ENCODE assay signal across 8 cellular contexts in genomic region chr17:67434061-67434525, GRCh38. TPM values are rescaled to one million over a fixed set of nuclear protein-coding genes. Genes with fewer than 3 reads are reported as not detected.
A peak's percentile ranks its signal among the peaks of the same experiment; 100 is the strongest.
DNase-seq lines count a peak whose midpoint lies in the region; ATAC-seq and TF ChIP-seq lines count a peak whose summit lies in the region.

No MANE protein-coding gene starts in this region.

- TF ChIP-seq CTCF in WTC11 (IDR thresholded peaks at IDR 0.05) (no peak), sigmoid colon (IDR thresholded peaks at IDR 0.05) (no peak)

- H3K27ac Mint-ChIP-seq in WTC11, result peak overlapping the region; percentile 82; the same call in 1 of the 2 replicates

- POLR2A ChIA-PET in WTC11 (lab: Charles Lee), result interaction anchor here (0.6 kb wide), 1 partner anchor 168 kb away, joined by 3 read pairs; no protein-coding TSS in a partner anchor

- H3K4me1 Mint-ChIP-seq in WTC11, result peaks cover 22% of the 10 kb centered on the region

- no peaks in the 10 kb centered on the region for H3K36me3 Mint-ChIP-seq in WTC11

- no peak for ATAC-seq in WTC11
- no peak for ATAC-seq in HG02884 (IDR thresholded peaks at IDR 0.05; ENCODE audit: unreplicated experiment)

- no peak for TF ChIP-seq POLR2A in sigmoid colon (IDR thresholded peaks at IDR 0.05)

- H3K9me3 ChIP-seq in effector memory CD4-positive, alpha-beta T cell (ENCODE audit: control insufficient read depth, low read length), result no peaks in the 10 kb centered on the region
- no peaks in the 10 kb centered on the region for H3K9me3 ChIP-seq in sigmoid colon

- no peaks in the 10 kb centered on the region for H3K27me3 ChIP-seq in effector memory CD4-positive, alpha-beta T cell (replicated peaks; ENCODE audit: control insufficient read depth, insufficient read depth, low read length, poor library complexity, severe bottlenecking)
- no peaks in the 10 kb centered on the region for H3K27me3 ChIP-seq in sigmoid colon

- H3K36me3 ChIP-seq in effector memory CD4-positive, alpha-beta T cell (ENCODE audit: control insufficient read depth, insufficient read depth, low read length), result no peaks in the 10 kb centered on the region
- H3K36me3 ChIP-seq in sigmoid colon, result no peaks in the 10 kb centered on the region

- intact Hi-C loops in sigmoid colon (cut with DNase I), result no loop called here

- H3K4me3 Mint-ChIP-seq in WTC11, result no peak overlapping the region

- CTCF ChIA-PET in WTC11 (lab: Charles Lee), result no interaction called here

- H3K4me1 ChIP-seq in effector memory CD4-positive, alpha-beta T cell (ENCODE audit: control insufficient read depth, insufficient read depth, low read length, poor library complexity, severe bottlenecking), result peaks cover 56% of the 10 kb centered on the region
- H3K4me1 ChIP-seq in sigmoid colon, result peaks cover 0 to 10% (median 9%) of the 10 kb centered on the region in 4 donors

- no peak overlapping the region for H3K4me3 ChIP-seq in effector memory CD4-positive, alpha-beta T cell (ENCODE audit: insufficient read depth, low read depth, low read length, poor library complexity, severe bottlenecking)
- no peak overlapping the region for H3K4me3 ChIP-seq in sigmoid colon

- 54 to 81% methylated on average over 6 of the region's 6 CpGs for WGBS in sigmoid colon, 2 donors

- DNase-seq in ELR (ENCODE audit: low read depth) (peak; percentile 30), WTC11 (ENCODE audit: low spot score) (no peak), sigmoid colon (no peak), NCI-H345 treated with DMSO at 0.1 percent for 48 hours (lab: John Stamatoyannopoulos, UW; ENCODE audit: unreplicated experiment) (no peak), NCI-H2107 treated with DMSO at 0.1 percent for 48 hours (lab: John Stamatoyannopoulos, UW; ENCODE audit: unreplicated experiment) (no peak), NCI-H2227 treated with DMSO at 0.1 percent for 48 hours (lab: John Stamatoyannopoulos, UW) (no peak)
- peak; percentile 53 to 65 (median 55) for DNase-seq in effector memory CD4-positive, alpha-beta T cell

- H3K27ac ChIP-seq in effector memory CD4-positive, alpha-beta T cell (ENCODE audit: insufficient read depth, low read length, poor library complexity, severe bottlenecking), result peak overlapping the region; percentile 72
- H3K27ac ChIP-seq in sigmoid colon, result peak overlapping the region in 3 of 4 donors; percentile 7 to 37 (median 25)

- H3K9me3 Mint-ChIP-seq in WTC11, result no peaks in the 10 kb centered on the region

- no peaks in the 10 kb centered on the region for H3K27me3 Mint-ChIP-seq in WTC11 (ENCODE audit: low read depth)

- no peak for TF ChIP-seq EP300 in sigmoid colon (IDR thresholded peaks at IDR 0.05)

TF ChIP-seq in WTC11, 78 proteins besides CTCF, POLR2A, EP300 and RAD21:
- TF ChIP-seq FOXJ3 (CRISPR knock-in tag; IDR thresholded peaks at IDR 0.05; ENCODE audit: borderline replicate concordance) (no peak), OVOL2 (CRISPR knock-in tag; IDR thresholded peaks at IDR 0.05; ENCODE audit: borderline replicate concordance) (no peak), TEAD4 (CRISPR knock-in tag; IDR thresholded peaks at IDR 0.05) (no peak), ZSCAN18 (CRISPR knock-in tag; IDR thresholded peaks at IDR 0.05) (no peak), ETV6 (CRISPR knock-in tag; IDR thresholded peaks at IDR 0.05) (no peak), CDX4 (CRISPR knock-in tag; IDR thresholded peaks at IDR 0.05; ENCODE audit: borderline replicate concordance) (no peak), ZBTB21 (CRISPR knock-in tag; IDR thresholded peaks at IDR 0.05; ENCODE audit: borderline replicate concordance) (no peak), NR1H2 (CRISPR knock-in tag; IDR thresholded peaks at IDR 0.05) (no peak), ZNF138 (CRISPR knock-in tag; conservative IDR thresholded peaks at IDR 0.05) (no peak)
- TF ChIP-seq, protein P1, sequence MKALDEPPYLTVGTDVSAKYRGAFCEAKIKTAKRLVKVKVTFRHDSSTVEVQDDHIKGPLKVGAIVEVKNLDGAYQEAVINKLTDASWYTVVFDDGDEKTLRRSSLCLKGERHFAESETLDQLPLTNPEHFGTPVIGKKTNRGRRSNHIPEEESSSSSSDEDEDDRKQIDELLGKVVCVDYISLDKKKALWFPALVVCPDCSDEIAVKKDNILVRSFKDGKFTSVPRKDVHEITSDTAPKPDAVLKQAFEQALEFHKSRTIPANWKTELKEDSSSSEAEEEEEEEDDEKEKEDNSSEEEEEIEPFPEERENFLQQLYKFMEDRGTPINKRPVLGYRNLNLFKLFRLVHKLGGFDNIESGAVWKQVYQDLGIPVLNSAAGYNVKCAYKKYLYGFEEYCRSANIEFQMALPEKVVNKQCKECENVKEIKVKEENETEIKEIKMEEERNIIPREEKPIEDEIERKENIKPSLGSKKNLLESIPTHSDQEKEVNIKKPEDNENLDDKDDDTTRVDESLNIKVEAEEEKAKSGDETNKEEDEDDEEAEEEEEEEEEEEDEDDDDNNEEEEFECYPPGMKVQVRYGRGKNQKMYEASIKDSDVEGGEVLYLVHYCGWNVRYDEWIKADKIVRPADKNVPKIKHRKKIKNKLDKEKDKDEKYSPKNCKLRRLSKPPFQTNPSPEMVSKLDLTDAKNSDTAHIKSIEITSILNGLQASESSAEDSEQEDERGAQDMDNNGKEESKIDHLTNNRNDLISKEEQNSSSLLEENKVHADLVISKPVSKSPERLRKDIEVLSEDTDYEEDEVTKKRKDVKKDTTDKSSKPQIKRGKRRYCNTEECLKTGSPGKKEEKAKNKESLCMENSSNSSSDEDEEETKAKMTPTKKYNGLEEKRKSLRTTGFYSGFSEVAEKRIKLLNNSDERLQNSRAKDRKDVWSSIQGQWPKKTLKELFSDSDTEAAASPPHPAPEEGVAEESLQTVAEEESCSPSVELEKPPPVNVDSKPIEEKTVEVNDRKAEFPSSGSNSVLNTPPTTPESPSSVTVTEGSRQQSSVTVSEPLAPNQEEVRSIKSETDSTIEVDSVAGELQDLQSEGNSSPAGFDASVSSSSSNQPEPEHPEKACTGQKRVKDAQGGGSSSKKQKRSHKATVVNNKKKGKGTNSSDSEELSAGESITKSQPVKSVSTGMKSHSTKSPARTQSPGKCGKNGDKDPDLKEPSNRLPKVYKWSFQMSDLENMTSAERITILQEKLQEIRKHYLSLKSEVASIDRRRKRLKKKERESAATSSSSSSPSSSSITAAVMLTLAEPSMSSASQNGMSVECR (CRISPR knock-in tag; IDR thresholded peaks at IDR 0.05; ENCODE audit: borderline replicate concordance), result no peak

RNA-seq across cellular contexts. Expression of gene PITPNC1, which starts 57.0 kb away (rescaled TPM):
- total RNA-seq in WTC11 (2021), result 36.9 to 42.0 TPM (median 39.8 TPM) in 3 replicates
- total RNA-seq in sigmoid colon, result 10 to 100 TPM in 1 of 4 donors, 1 to 10 TPM in 3; 3.6 to 14.7 (median 7.8) TPM
- 10 to 100 TPM in 1 of 3 donors, 1 to 10 TPM in 2; 3.0 to 15.7 (median 5.3) TPM for polyA plus RNA-seq in sigmoid colon

Comparison
In these comparisons a context has a peak if more than half of its experiments do, and no peak if none do; other contexts are left out.
1. DNase-seq: peak in ELR (single experiment) and effector memory CD4-positive, alpha-beta T cell (3 of 3); none in WTC11 (single experiment), sigmoid colon (single experiment), NCI-H345 treated with DMSO at 0.1 percent for 48 hours (single experiment), NCI-H2107 treated with DMSO at 0.1 percent for 48 hours (single experiment) and NCI-H2227 treated with DMSO at 0.1 percent for 48 hours (single experiment).